ENCODE assay signal across 14 cellular contexts in genomic region chr1:201493757-201494617, GRCh38. TPM values are rescaled to one million over a fixed set of nuclear protein-coding genes. Genes with fewer than 3 reads are reported as not detected.
DNase-seq lines count a peak whose midpoint lies in the region; ATAC-seq and TF ChIP-seq lines count a peak whose summit lies in the region.
"Had no signal": no experiment of that assay in that cellular context is flagged by ENCODE, and none has a peak within 500 bp of the region (broad histone marks: within the 10 kb centered on the region; RNA-seq: fewer than 3 reads in every experiment).

No MANE protein-coding gene starts in this region.

- no peaks in the 10 kb centered on the region for H3K9me3 ChIP-seq in neural progenitor cell (ENCODE audit: low read depth)

- no peaks in the 10 kb centered on the region for H3K79me2 ChIP-seq in neural progenitor cell (ENCODE audit: low read depth)

- peak overlapping the region; percentile 78 for H3K27ac Mint-ChIP-seq in neural progenitor cell
- H3K27ac Mint-ChIP-seq in effector memory CD8-positive, alpha-beta T cell: peak overlapping the region in 1 of 2 donors; percentile 41
- H3K27ac Mint-ChIP-seq in activated T-helper 17 cell treated with anti-CD3 and anti-CD28 coated beads, Interleukin-2, amount 50 U/mL, for 72 hours: no peak overlapping the region
- H3K27ac Mint-ChIP-seq: activated CD8-positive, alpha-beta memory T cell treated with anti-CD3 and anti-CD28 coated beads, Interleukin-2, amount 10 ng/mL, durations not matched to agents 7 days and 5 days; stimulated activated naive CD8-positive, alpha-beta T cell treated with anti-CD3 and anti-CD28 coated beads, Interleukin-15, Interleukin-2, amounts not matched to agents 100 ng/mL and 50 ng/mL, for 24 hours had no signal

- 24% methylated on average over 15 of the region's 15 CpGs for WGBS in urinary bladder

- peak overlapping the region; percentile 76 for H3K27ac ChIP-seq in neural progenitor cell
- H3K27ac ChIP-seq in urinary bladder (ENCODE audit: low read depth): peak overlapping the region; percentile 3
- H3K27ac ChIP-seq: 22Rv1, HL-60 had no signal

- no peaks in the 10 kb centered on the region for H3K36me3 ChIP-seq in neural progenitor cell
- H3K36me3 ChIP-seq in urinary bladder (ENCODE audit: insufficient read depth): no peaks in the 10 kb centered on the region

- H3K27me3 ChIP-seq in neural progenitor cell: no peaks in the 10 kb centered on the region

- H3K4me2 ChIP-seq in neural progenitor cell: peak overlapping the region; percentile 58

- peaks cover 29% of the 10 kb centered on the region for H3K4me1 Mint-ChIP-seq in neural progenitor cell
- peaks cover 5 to 10% of the 10 kb centered on the region in 2 donors for H3K4me1 Mint-ChIP-seq in effector memory CD8-positive, alpha-beta T cell (ENCODE audit: low read depth in 2 of 2)
- no peaks in the 10 kb centered on the region for H3K4me1 Mint-ChIP-seq in activated T-helper 17 cell treated with anti-CD3 and anti-CD28 coated beads, Interleukin-2, amount 50 U/mL, for 72 hours

- no peak overlapping the region for H3K9ac ChIP-seq in neural progenitor cell

- H4K20me1 ChIP-seq in neural progenitor cell (ENCODE audit: low read depth): no peaks in the 10 kb centered on the region

- ATAC-seq in effector memory CD8-positive, alpha-beta T cell (replicated peaks): no peak
- no peak for ATAC-seq in activated T-helper 17 cell treated with anti-CD3 and anti-CD28 coated beads, Interleukin-2, amount 50 U/mL, for 72 hours (replicated peaks)
- ATAC-seq: activated CD8-positive, alpha-beta memory T cell treated with anti-CD3 and anti-CD28 coated beads, Interleukin-2, amount 10 ng/mL, durations not matched to agents 7 days and 5 days had no signal

- peaks cover 8% of the 10 kb centered on the region for H3K27me3 Mint-ChIP-seq in neural progenitor cell (ENCODE audit: insufficient read depth, low read depth)
- no peaks in the 10 kb centered on the region for H3K27me3 Mint-ChIP-seq in effector memory CD8-positive, alpha-beta T cell
- H3K27me3 Mint-ChIP-seq in activated T-helper 17 cell treated with anti-CD3 and anti-CD28 coated beads, Interleukin-2, amount 50 U/mL, for 72 hours: no peaks in the 10 kb centered on the region
- H3K27me3 Mint-ChIP-seq: activated CD8-positive, alpha-beta memory T cell treated with anti-CD3 and anti-CD28 coated beads, Interleukin-2, amount 10 ng/mL, durations not matched to agents 7 days and 5 days; stimulated activated naive CD8-positive, alpha-beta T cell treated with anti-CD3 and anti-CD28 coated beads, Interleukin-15, Interleukin-2, amounts not matched to agents 100 ng/mL and 50 ng/mL, for 24 hours had no signal

- peak overlapping the region; percentile 84 for H2AFZ ChIP-seq in neural progenitor cell (replicated peaks)

- peaks cover 9% of the 10 kb centered on the region for H3F3A ChIP-seq in neural progenitor cell (ENCODE audit: low read depth)

- TF ChIP-seq CTCF in fibroblast of villous mesenchyme (IDR thresholded peaks at IDR 0.05; ENCODE audit: insufficient read depth, low read depth, low read length): no peak
- no peak for TF ChIP-seq CTCF in neural progenitor cell (IDR thresholded peaks at IDR 0.05)

- H3K9me3 Mint-ChIP-seq in neural progenitor cell: peaks cover 4% of the 10 kb centered on the region
- no peaks in the 10 kb centered on the region for H3K9me3 Mint-ChIP-seq in effector memory CD8-positive, alpha-beta T cell
- no peaks in the 10 kb centered on the region for H3K9me3 Mint-ChIP-seq in activated T-helper 17 cell treated with anti-CD3 and anti-CD28 coated beads, Interleukin-2, amount 50 U/mL, for 72 hours
- H3K9me3 Mint-ChIP-seq: stimulated activated naive CD8-positive, alpha-beta T cell treated with anti-CD3 and anti-CD28 coated beads, Interleukin-15, Interleukin-2, amounts not matched to agents 100 ng/mL and 50 ng/mL, for 24 hours had no signal

- no peak overlapping the region for H3K4me3 Mint-ChIP-seq in neural progenitor cell
- H3K4me3 Mint-ChIP-seq in effector memory CD8-positive, alpha-beta T cell: no peak overlapping the region
- H3K4me3 Mint-ChIP-seq in activated T-helper 17 cell treated with anti-CD3 and anti-CD28 coated beads, Interleukin-2, amount 50 U/mL, for 72 hours: no peak overlapping the region
- H3K4me3 Mint-ChIP-seq: activated CD8-positive, alpha-beta memory T cell treated with anti-CD3 and anti-CD28 coated beads, Interleukin-2, amount 10 ng/mL, durations not matched to agents 7 days and 5 days; stimulated activated naive CD8-positive, alpha-beta T cell treated with anti-CD3 and anti-CD28 coated beads, Interleukin-15, Interleukin-2, amounts not matched to agents 100 ng/mL and 50 ng/mL, for 24 hours had no signal

- DNase-seq in DMS153 (lab: John Stamatoyannopoulos, UW) (peak; percentile 48), DMS153 treated with DMSO at 0.1 percent for 48 hours (lab: John Stamatoyannopoulos, UW; ENCODE audit: unreplicated experiment) (no peak), fibroblast of villous mesenchyme (ENCODE audit: low read depth) (peak; percentile 84), neural progenitor cell (ENCODE audit: low spot score) (peak; percentile 48)
- no peak for DNase-seq in stimulated activated CD4-positive, alpha-beta T cell treated with anti-CD3 and anti-CD28 coated beads, Interleukin-12 subunit alpha, Interleukin-12 subunit beta, amount 100 ng/mL, for 4 hours
- no peak for DNase-seq in effector memory CD8-positive, alpha-beta T cell
- DNase-seq: activated CD8-positive, alpha-beta memory T cell treated with anti-CD3 and anti-CD28 coated beads, Interleukin-2, amount 10 ng/mL, durations not matched to agents 7 days and 5 days; central memory CD4-positive, alpha-beta T cell; NCI-H2029 treated with DMSO at 0.1 percent for 48 hours had no signal

- H3K4me1 ChIP-seq in neural progenitor cell: peaks cover 19% of the 10 kb centered on the region
- H3K4me1 ChIP-seq in urinary bladder (ENCODE audit: insufficient read depth): no peaks in the 10 kb centered on the region

- no peak overlapping the region for H3K4me3 ChIP-seq in fibroblast of villous mesenchyme (ENCODE audit: low read depth, low read length)
- no peak overlapping the region for H3K4me3 ChIP-seq in neural progenitor cell
- no peak overlapping the region for H3K4me3 ChIP-seq in urinary bladder (ENCODE audit: low read depth, low read length)

- H3K36me3 Mint-ChIP-seq in neural progenitor cell: peaks cover 4% of the 10 kb centered on the region
- H3K36me3 Mint-ChIP-seq in effector memory CD8-positive, alpha-beta T cell (ENCODE audit: insufficient read depth): peaks cover 20% of the 10 kb centered on the region
- peaks cover 46% of the 10 kb centered on the region for H3K36me3 Mint-ChIP-seq in activated T-helper 17 cell treated with anti-CD3 and anti-CD28 coated beads, Interleukin-2, amount 50 U/mL, for 72 hours (ENCODE audit: low read depth)

RNA-seq across cellular contexts. Expression of gene CSRP1, which starts 12.9 kb away (rescaled TPM):
- 931 and 941 TPM in 2 replicates for total RNA-seq in fibroblast of villous mesenchyme
- total RNA-seq in neural progenitor cell (ENCODE audit: low replicate concordance): 2.5 and 4.1 TPM in 2 replicates
- 719 TPM for total RNA-seq in urinary bladder
- 4,390 TPM for polyA plus RNA-seq in urinary bladder
- 10 to 100 TPM; 25.0 to 51.1 TPM for total RNA-seq in activated T-helper 17 cell treated with anti-CD3 and anti-CD28 coated beads, Interleukin-2, amount 50 U/mL, for 72 hours

RNA-seq across cellular contexts. Expression of gene PHLDA3, which starts 25.0 kb away (rescaled TPM):
- 65.1 and 70.0 TPM in 2 replicates for total RNA-seq in fibroblast of villous mesenchyme
- total RNA-seq in neural progenitor cell (ENCODE audit: low replicate concordance): 1.9 and 11.8 TPM in 2 replicates
- total RNA-seq in urinary bladder: 15.2 TPM
- polyA plus RNA-seq in urinary bladder: 134 TPM
- total RNA-seq in activated T-helper 17 cell treated with anti-CD3 and anti-CD28 coated beads, Interleukin-2, amount 50 U/mL, for 72 hours: 10 to 100 TPM in 1 of 2 donors, 1 to 10 TPM in 1; 9.4 to 21.0 TPM

RNA-seq across cellular contexts. Expression of gene NAV1, which starts 44.9 kb away (rescaled TPM):
- total RNA-seq in fibroblast of villous mesenchyme: 37.6 and 48.6 TPM in 2 replicates
- total RNA-seq in neural progenitor cell (ENCODE audit: low replicate concordance): 60.7 and 83.0 TPM in 2 replicates
- total RNA-seq in urinary bladder: 27.5 TPM
- 19.0 TPM for polyA plus RNA-seq in urinary bladder
- total RNA-seq in activated T-helper 17 cell treated with anti-CD3 and anti-CD28 coated beads, Interleukin-2, amount 50 U/mL, for 72 hours: 1 to 10 TPM in 1 of 2 donors, under 1 TPM in 1; 0.28 to 1.3 TPM

Comparison
In these comparisons a context has a peak if more than half of its experiments do, and no peak if none do; other contexts are left out.
1. DNase-seq: peak in DMS153 (single experiment), fibroblast of villous mesenchyme (single experiment) and neural progenitor cell (single experiment); none in DMS153 treated with DMSO at 0.1 percent for 48 hours (single experiment), stimulated activated CD4-positive, alpha-beta T cell treated with anti-CD3 and anti-CD28 coated beads, Interleukin-12 subunit alpha, Interleukin-12 subunit beta, amount 100 ng/mL, for 4 hours (single experiment) and effector memory CD8-positive, alpha-beta T cell (0 of 3).
2. RNA of gene CSRP1, which starts 12.9 kb away (total RNA-seq): 931 to 941 TPM in fibroblast of villous mesenchyme and 719 TPM in urinary bladder (single experiment); 25.0 to 51.1 TPM in activated T-helper 17 cell treated with anti-CD3 and anti-CD28 coated beads, Interleukin-2, amount 50 U/mL, for 72 hours and 2.5 to 4.1 TPM in neural progenitor cell; every median in the first group is over 10 times any median in the second.
3. RNA of gene NAV1, which starts 44.9 kb away (total RNA-seq): 60.7 to 83.0 TPM in neural progenitor cell, 37.6 to 48.6 TPM in fibroblast of villous mesenchyme and 27.5 TPM in urinary bladder (single experiment); 0.28 to 1.3 TPM in activated T-helper 17 cell treated with anti-CD3 and anti-CD28 coated beads, Interleukin-2, amount 50 U/mL, for 72 hours; every median in the first group is over 10 times any median in the second.